8 cellular contexts compared by ENCODE assay signal in genomic region chr11:74443071-74443864, GRCh38. TPM values are rescaled to one million over a fixed set of nuclear protein-coding genes. Genes with fewer than 3 reads are reported as not detected.
DNase-seq lines count a peak whose midpoint lies in the region; ATAC-seq and TF ChIP-seq lines count a peak whose summit lies in the region.

No MANE protein-coding gene starts in this region.

- H3K4me2 ChIP-seq in neural progenitor cell = peak overlapping the region; percentile 50

- H3K4me1 Mint-ChIP-seq in neural progenitor cell = peaks cover 21% of the 10 kb centered on the region
- no peaks in the 10 kb centered on the region for H3K4me1 Mint-ChIP-seq in activated T-helper 2 cell treated with anti-CD3 and anti-CD28 coated beads, Interferon-gamma antibody, Interleukin-2, Interleukin-4, amounts not matched to agents 10 μg/mL and 5 μg/mL and 100 μg/mL, durations not matched to agents 14 hours and 24 hours and 36 hours (ENCODE audit: low read depth)

- H3F3A ChIP-seq in neural progenitor cell (ENCODE audit: low read depth) = peaks cover 11% of the 10 kb centered on the region

- intact Hi-C loops in activated T-helper 2 cell treated with anti-CD3 and anti-CD28 coated beads, Interferon-gamma antibody, Interleukin-2, Interleukin-4, amounts not matched to agents 10 μg/mL and 5 μg/mL and 100 μg/mL, durations not matched to agents 14 hours and 24 hours and 36 hours (cut with micrococcal nuclease) = no loop called here

- no peaks in the 10 kb centered on the region for H3K79me2 ChIP-seq in neural progenitor cell (ENCODE audit: low read depth)

- peak; percentile 33 for DNase-seq in H4 (ENCODE audit: low spot score)
- peak; percentile 54 for DNase-seq in NCI-H510A treated with DMSO at 0.1 percent for 48 hours (lab: John Stamatoyannopoulos, UW)
- DNase-seq in dermis blood vessel endothelial cell = peak; percentile 61
- DNase-seq in neural progenitor cell (ENCODE audit: low spot score) = peak; percentile 45
- no peak for DNase-seq in RKO (ENCODE audit: low spot score)
- DNase-seq in activated CD4-positive, alpha-beta T cell treated with anti-CD3 and anti-CD28 coated beads for 48 hours = no peak
- no peak for DNase-seq in activated T-helper 2 cell treated with anti-CD3 and anti-CD28 coated beads, Interferon-gamma antibody, Interleukin-2, Interleukin-4, amounts not matched to agents 10 μg/mL and 5 μg/mL and 100 μg/mL, durations not matched to agents 14 hours and 24 hours and 36 hours (ENCODE audit: low spot score)

- peaks cover 4% of the 10 kb centered on the region for H3K27me3 Mint-ChIP-seq in neural progenitor cell (ENCODE audit: insufficient read depth, low read depth)
- H3K27me3 Mint-ChIP-seq in activated T-helper 2 cell treated with anti-CD3 and anti-CD28 coated beads, Interferon-gamma antibody, Interleukin-2, Interleukin-4, amounts not matched to agents 10 μg/mL and 5 μg/mL and 100 μg/mL, durations not matched to agents 14 hours and 24 hours and 36 hours (ENCODE audit: low read depth) = no peaks in the 10 kb centered on the region

- H3K9me3 Mint-ChIP-seq in neural progenitor cell = no peaks in the 10 kb centered on the region
- peaks cover 16% of the 10 kb centered on the region for H3K9me3 Mint-ChIP-seq in activated T-helper 2 cell treated with anti-CD3 and anti-CD28 coated beads, Interferon-gamma antibody, Interleukin-2, Interleukin-4, amounts not matched to agents 10 μg/mL and 5 μg/mL and 100 μg/mL, durations not matched to agents 14 hours and 24 hours and 36 hours

- H3K27ac ChIP-seq in neural progenitor cell = no peak overlapping the region

- H3K36me3 ChIP-seq in neural progenitor cell = no peaks in the 10 kb centered on the region

- H3K27ac Mint-ChIP-seq in neural progenitor cell = no peak overlapping the region
- H3K27ac Mint-ChIP-seq in activated T-helper 2 cell treated with anti-CD3 and anti-CD28 coated beads, Interferon-gamma antibody, Interleukin-2, Interleukin-4, amounts not matched to agents 10 μg/mL and 5 μg/mL and 100 μg/mL, durations not matched to agents 14 hours and 24 hours and 36 hours = no peak overlapping the region

- H3K27me3 ChIP-seq in neural progenitor cell = no peaks in the 10 kb centered on the region

- H2AFZ ChIP-seq in neural progenitor cell (replicated peaks) = peak overlapping the region; percentile 46

- no peak for TF ChIP-seq CTCF in neural progenitor cell (IDR thresholded peaks at IDR 0.05)

- no peaks in the 10 kb centered on the region for H4K20me1 ChIP-seq in neural progenitor cell (ENCODE audit: low read depth)

- H3K4me3 ChIP-seq in neural progenitor cell = no peak overlapping the region

- peaks cover 20% of the 10 kb centered on the region for H3K4me1 ChIP-seq in neural progenitor cell

- no peaks in the 10 kb centered on the region for H3K9me3 ChIP-seq in neural progenitor cell (ENCODE audit: low read depth)

- H3K36me3 Mint-ChIP-seq in neural progenitor cell = no peaks in the 10 kb centered on the region
- no peaks in the 10 kb centered on the region for H3K36me3 Mint-ChIP-seq in activated T-helper 2 cell treated with anti-CD3 and anti-CD28 coated beads, Interferon-gamma antibody, Interleukin-2, Interleukin-4, amounts not matched to agents 10 μg/mL and 5 μg/mL and 100 μg/mL, durations not matched to agents 14 hours and 24 hours and 36 hours (ENCODE audit: low read depth)

- H3K9ac ChIP-seq in neural progenitor cell = no peak overlapping the region

- no peak overlapping the region for H3K4me3 Mint-ChIP-seq in neural progenitor cell
- no peak overlapping the region for H3K4me3 Mint-ChIP-seq in activated T-helper 2 cell treated with anti-CD3 and anti-CD28 coated beads, Interferon-gamma antibody, Interleukin-2, Interleukin-4, amounts not matched to agents 10 μg/mL and 5 μg/mL and 100 μg/mL, durations not matched to agents 14 hours and 24 hours and 36 hours (ENCODE audit: low read depth)

- no peak for ATAC-seq in GM18498 (IDR thresholded peaks at IDR 0.05; ENCODE audit: unreplicated experiment)

RNA-seq across cellular contexts. Expression of gene KCNE3, which starts 24.1 kb away (rescaled TPM):
- 0.08 TPM in 1 of 2 replicates, not detected in the other for total RNA-seq in H4 (2014; rRNA removed; shearing (Covaris generic))
- total RNA-seq in dermis blood vessel endothelial cell = 1.1 and 1.5 TPM in 2 replicates
- total RNA-seq in neural progenitor cell (ENCODE audit: low replicate concordance) = 1.2 and 1.3 TPM in 2 replicates
- total RNA-seq in activated T-helper 2 cell treated with anti-CD3 and anti-CD28 coated beads, Interferon-gamma antibody, Interleukin-2, Interleukin-4, amounts not matched to agents 10 μg/mL and 5 μg/mL and 100 μg/mL, durations not matched to agents 14 hours and 24 hours and 36 hours = not detected in 2 replicates

RNA-seq across cellular contexts. Expression of gene PGM2L1, which starts 45.0 kb away (rescaled TPM):
- total RNA-seq in H4 (2014; rRNA removed; shearing (Covaris generic)) = 2.2 and 3.7 TPM in 2 replicates
- total RNA-seq in dermis blood vessel endothelial cell (27.4 and 42.2 TPM in 2 replicates), neural progenitor cell (ENCODE audit: low replicate concordance) (12.3 and 15.9 TPM in 2 replicates)
- 17.1 and 18.2 TPM in 2 replicates for total RNA-seq in activated T-helper 2 cell treated with anti-CD3 and anti-CD28 coated beads, Interferon-gamma antibody, Interleukin-2, Interleukin-4, amounts not matched to agents 10 μg/mL and 5 μg/mL and 100 μg/mL, durations not matched to agents 14 hours and 24 hours and 36 hours

RNA-seq across cellular contexts. Expression of gene LIPT2, which starts 50.3 kb away (rescaled TPM):
- 8.7 and 10.3 TPM in 2 replicates for total RNA-seq in H4 (2014; rRNA removed; shearing (Covaris generic))
- total RNA-seq in dermis blood vessel endothelial cell (3.0 and 3.6 TPM in 2 replicates), neural progenitor cell (ENCODE audit: low replicate concordance) (15.2 and 16.9 TPM in 2 replicates)
- total RNA-seq in activated T-helper 2 cell treated with anti-CD3 and anti-CD28 coated beads, Interferon-gamma antibody, Interleukin-2, Interleukin-4, amounts not matched to agents 10 μg/mL and 5 μg/mL and 100 μg/mL, durations not matched to agents 14 hours and 24 hours and 36 hours = 5.3 and 5.7 TPM in 2 replicates

Comparison
In these comparisons a context has a peak if more than half of its experiments do, and no peak if none do; other contexts are left out.
1. DNase-seq: peak in H4 (single experiment), NCI-H510A treated with DMSO at 0.1 percent for 48 hours (single experiment), dermis blood vessel endothelial cell (single experiment) and neural progenitor cell (single experiment); none in RKO (single experiment), activated CD4-positive, alpha-beta T cell treated with anti-CD3 and anti-CD28 coated beads for 48 hours (single experiment) and activated T-helper 2 cell treated with anti-CD3 and anti-CD28 coated beads, Interferon-gamma antibody, Interleukin-2, Interleukin-4, amounts not matched to agents 10 μg/mL and 5 μg/mL and 100 μg/mL, durations not matched to agents 14 hours and 24 hours and 36 hours (single experiment).